8 cellular contexts compared by ENCODE assay signal in genomic region chr2:96305091-96305978, GRCh38. TPM values are rescaled to one million over a fixed set of nuclear protein-coding genes. Genes with fewer than 3 reads are reported as not detected.
DNase-seq lines count a peak whose midpoint lies in the region; ATAC-seq and TF ChIP-seq lines count a peak whose summit lies in the region.

Gene SNRNP200 (minus strand): TSS chr2:96305546. CDS start chr2:96305437, 109 bp downstream.

- H3K4me1 ChIP-seq in KMS-11 (ENCODE audit: low read depth, poor library complexity, severe bottlenecking), result peaks cover 25% of the 10 kb centered on the region
- H3K4me1 ChIP-seq in mucosa of rectum (ENCODE audit: control insufficient read depth in 2 of 2, insufficient read depth in 2 of 2, low read length in 2 of 2), result peaks cover 9 to 14% of the 10 kb centered on the region in 2 donors

- H3K4me3 ChIP-seq in KMS-11 (IDR thresholded peaks at IDR 0.05; ENCODE audit: insufficient read depth, low read depth, low read length) (peak within 1 kb of the TSS; percentile 95), mucosa of rectum (ENCODE audit: low read length in 2 of 2) (peak within 1 kb of the TSS; percentile 76 to 99)

- H4K20me1 ChIP-seq in KMS-11 (ENCODE audit: insufficient read depth), result no peaks in the 10 kb centered on the region

- H3K4me2 ChIP-seq in KMS-11, result peak within 1 kb of the TSS; percentile 94

- H3K9me3 ChIP-seq in mucosa of rectum (ENCODE audit: control insufficient read depth in 2 of 2, low read length in 2 of 2), result no peaks in the 10 kb centered on the region

- peak within 1 kb of the TSS; percentile 80 for H2AFZ ChIP-seq in KMS-11 (ENCODE audit: low read depth)

- ATAC-seq in GM21723 (IDR thresholded peaks at IDR 0.05; ENCODE audit: unreplicated experiment), result peak; percentile 88

- H3K27ac ChIP-seq in KMS-11, result peak within 1 kb of the TSS; percentile 67
- H3K27ac ChIP-seq in mucosa of rectum (ENCODE audit: low read depth in 2 of 2, low read length in 2 of 2), result peak within 1 kb of the TSS; percentile 70 to 91

- no peaks in the 10 kb centered on the region for H3K27me3 ChIP-seq in KMS-11 (ENCODE audit: insufficient read depth, low read depth)
- no peaks in the 10 kb centered on the region for H3K27me3 ChIP-seq in mucosa of rectum (ENCODE audit: control insufficient read depth in 2 of 2, insufficient read depth in 2 of 2, low read length in 2 of 2)

- peak; percentile 98 for DNase-seq in DMS53 (lab: John Stamatoyannopoulos, UW)
- peak; percentile 92 for DNase-seq in activated T-cell treated with anti-CD3 and anti-CD28 coated beads, Interleukin-2, amount 50 U/mL, for 1 hour
- DNase-seq in erythroblast (lab: John Stamatoyannopoulos, UW), result peak; percentile 94
- peak; percentile 78 to 80 for DNase-seq in stimulated activated CD8-positive, alpha-beta memory T cell treated with anti-CD3 and anti-CD28 coated beads, Interleukin-4, amount 100 ng/mL, for 4 hours (ENCODE audit: low read depth in 2 of 2, low spot score in 1 of 2)

- TF ChIP-seq CTCF in KMS-11 (conservative IDR thresholded peaks at IDR 0.05; ENCODE audit: low read depth, low read length), result no peak

- H3K9ac ChIP-seq in KMS-11 (peak within 1 kb of the TSS; percentile 77), mucosa of rectum (ENCODE audit: low read depth in 1 of 2, low read length in 2 of 2) (peak within 1 kb of the TSS; percentile 88 to 96)

- peaks cover 11% of the 10 kb centered on the region; the same call in 1 of the 2 replicates for H3K36me3 ChIP-seq in KMS-11 (ENCODE audit: insufficient read depth)
- H3K36me3 ChIP-seq in mucosa of rectum (ENCODE audit: control insufficient read depth in 2 of 2, insufficient read depth in 2 of 2, low read length in 2 of 2), result peaks cover 25 to 28% of the 10 kb centered on the region in 2 donors

- TF ChIP-seq POLR2A in erythroblast (IDR thresholded peaks at IDR 0.05; ENCODE audit: low read length), result peak; percentile 96

- peaks cover 30% of the 10 kb centered on the region for H3K79me2 ChIP-seq in KMS-11 (ENCODE audit: insufficient read depth, low read depth)

TF ChIP-seq in PFSK-1, 5 proteins besides CTCF, POLR2A, EP300 and RAD21:
- no peak for TF ChIP-seq REST (IDR thresholded peaks at IDR 0.05; ENCODE audit: insufficient read depth in 1 of 2, low read depth in 2 of 2, low read length in 2 of 2)
- TF ChIP-seq TAF1 (IDR thresholded peaks at IDR 0.05; ENCODE audit: borderline replicate concordance, insufficient read depth, low read length), result peak; percentile 56; the same call in 1 of the 2 replicates
- TF ChIP-seq SIN3A (IDR thresholded peaks at IDR 0.05; ENCODE audit: borderline replicate concordance, insufficient read depth, low read length), result 0 out of 2 replicates have a peak, but pooled peaks have one; percentile 69
- peak; percentile 93 for TF ChIP-seq POLR2AphosphoS5 (IDR thresholded peaks at IDR 0.05; ENCODE audit: low read depth, low read length)
- peak; percentile 80 for TF ChIP-seq FOXP2 (optimal IDR thresholded peaks at IDR 0.05; ENCODE audit: borderline replicate concordance, extremely low read depth, extremely low read length, insufficient read depth)

RNA-seq across cellular contexts. Expression of gene SNRNP200, which starts in this region (rescaled TPM):
- polyA plus RNA-seq in PFSK-1 (2012; ENCODE audit: insufficient read length, low read depth), result 155 TPM

Comparison
In these comparisons a context has a peak if more than half of its experiments do, and no peak if none do; other contexts are left out.
1. Peak in every context shown above with its lines: DNase-seq, ATAC-seq, H3K4me3 ChIP-seq and H3K27ac ChIP-seq.